Comparison of ENCODE assay signal across 18 cellular contexts in the genomic region with DNA sequence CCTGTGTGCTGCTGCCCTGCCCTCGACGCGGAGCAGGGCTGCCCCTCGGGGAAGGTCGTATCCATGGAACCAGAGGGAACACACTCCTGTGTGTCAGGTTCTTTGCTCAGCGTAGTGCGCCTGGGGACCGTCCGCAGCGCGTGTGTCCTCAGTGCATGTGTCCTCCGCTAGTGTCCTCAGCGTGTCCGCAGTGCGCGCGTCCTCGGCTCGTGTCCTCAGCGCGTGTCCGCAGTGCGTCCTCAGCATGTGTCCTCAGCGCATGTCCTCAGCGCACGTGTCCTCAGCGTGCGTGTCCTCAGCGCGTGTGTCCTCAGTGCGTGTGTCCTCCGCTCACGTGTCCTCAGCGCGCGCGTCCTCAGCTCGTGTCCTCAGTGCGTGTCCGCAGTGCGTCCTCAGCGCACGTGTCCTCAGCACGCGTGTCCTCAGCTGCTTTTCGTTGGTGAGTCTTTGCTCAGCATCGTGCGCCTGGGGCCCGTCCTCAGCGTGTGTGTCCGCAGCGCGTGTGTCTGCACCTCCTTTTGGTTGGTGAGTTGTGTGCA. TPM values are rescaled to one million over a fixed set of nuclear protein-coding genes. Genes with fewer than 3 reads are reported as not detected.
DNase-seq lines count a peak whose midpoint lies in the region; ATAC-seq, FAIRE-seq and TF ChIP-seq lines count a peak whose summit lies in the region.
"Had no signal": no experiment of that assay in that cellular context is flagged by ENCODE, and none has a peak within 500 bp of the region (broad histone marks: within the 10 kb centered on the region; RNA-seq: fewer than 3 reads in every experiment).

No MANE protein-coding gene starts in this region.

- DNase-seq in H9 (no peak), SK-N-MC (ENCODE audit: low read depth, low spot score) (no peak), kidney (peak; percentile 67), urothelium cell line (ENCODE audit: low spot score) (no peak), CD1c-positive myeloid dendritic cell (ENCODE audit: extremely low spot score) (no peak), esophagus muscularis mucosa (ENCODE audit: extremely low spot score) (no peak)
- DNase-seq: BE2C, KG1, NCI-H1092 treated with DMSO at 0.1 percent for 48 hours, NCI-H1694, NCI-H345, NCI-H526 treated with DMSO at 0.1 percent for 48 hours had no signal

- no peak overlapping the region for H2AK5ac ChIP-seq in H9 (ENCODE audit: insufficient read length, low read length)

- no peak overlapping the region for H4K8ac ChIP-seq in H9 (replicated peaks; ENCODE audit: insufficient read length, low read depth, low read length)

- no peak overlapping the region for H3T11ph ChIP-seq in H9 (ENCODE audit: low read length)

- no peaks in the 10 kb centered on the region; a peak in 1 of 5 replicates for H3K9me3 Mint-ChIP-seq in H9

- no peak overlapping the region for H2BK15ac ChIP-seq in H9 (ENCODE audit: low read depth, low read length)

- no peak overlapping the region for H3K9ac ChIP-seq in H9 (ENCODE audit: extremely low read depth, insufficient read length, low read length)
- peak overlapping the region; percentile 48 for H3K9ac ChIP-seq in SK-N-MC (ENCODE audit: insufficient read length)
- no peak overlapping the region for H3K9ac ChIP-seq in kidney (ENCODE audit: low read length in 2 of 2)

- H2BK5ac ChIP-seq in H9 (ENCODE audit: insufficient read length, low read length) = no peak overlapping the region

- H3K18ac ChIP-seq in H9 (ENCODE audit: insufficient read length, low read depth, low read length) = no peak overlapping the region

- TF ChIP-seq CTCF in H9 (conservative IDR thresholded peaks at IDR 0.05) = no peak
- no peak for TF ChIP-seq CTCF in kidney (IDR thresholded peaks at IDR 0.05; ENCODE audit: borderline replicate concordance, extremely low read depth, insufficient read depth)
- no peak for TF ChIP-seq CTCF in esophagus muscularis mucosa (IDR thresholded peaks at IDR 0.05)

- H3K9me3 ChIP-seq in H9 (ENCODE audit: control insufficient read depth, low read depth, low read length) = no peaks in the 10 kb centered on the region
- no peaks in the 10 kb centered on the region for H3K9me3 ChIP-seq in SK-N-MC (ENCODE audit: low read depth, low read length)
- no peaks in the 10 kb centered on the region for H3K9me3 ChIP-seq in kidney (ENCODE audit: control insufficient read depth in 1 of 2, low read length in 2 of 2)
- no peaks in the 10 kb centered on the region for H3K9me3 ChIP-seq in esophagus muscularis mucosa
- H3K9me3 ChIP-seq: BE2C had no signal

- H3K4me3 Mint-ChIP-seq in H9 = no peak overlapping the region

- FAIRE-seq in kidney (lab: Jason Lieb, UNC) = no peak
- FAIRE-seq in urothelium cell line (lab: Jason Lieb, UNC) = peak; percentile 98

- WGBS in H9 (ENCODE audit: extremely low coverage, insufficient read length, low lambda C conversion rate) = no CpG with 5 or more reads among the region's 53 CpGs
- WGBS in esophagus muscularis mucosa = 93% methylated on average over 51 of the region's 53 CpGs

- no peak overlapping the region for H4K5ac ChIP-seq in H9 (ENCODE audit: insufficient read length, low read depth, low read length)

- H3K23me2 ChIP-seq in H9 (ENCODE audit: insufficient read length, low read depth, low read length, poor library complexity, severe bottlenecking) = no peaks in the 10 kb centered on the region

- no peak overlapping the region for H2BK12ac ChIP-seq in H9 (ENCODE audit: insufficient read length, low read depth, low read length)

- no peak overlapping the region for H2AFZ ChIP-seq in H9 (ENCODE audit: low read length)

- no peak overlapping the region; the same call in 1 of the 2 replicates for H3K14ac ChIP-seq in H9 (ENCODE audit: insufficient read depth, low read length)

- no peak overlapping the region for H3K56ac ChIP-seq in H9 (ENCODE audit: insufficient read length, low read depth, low read length)

- no peaks in the 10 kb centered on the region for H3K27me3 Mint-ChIP-seq in H9 (ENCODE audit: low read depth)

- intact Hi-C loops in kidney (cut with DNase I) (no loop called here), esophagus muscularis mucosa (cut with DNase I) (no loop called here)

- H3K27ac ChIP-seq in H9 (ENCODE audit: insufficient read length, low read depth, low read length) (no peak overlapping the region), SK-N-MC (peak overlapping the region; percentile 86; the same call in 1 of the 2 replicates), kidney (ENCODE audit: low read depth in 2 of 2, low read length in 2 of 2) (no peak overlapping the region), esophagus muscularis mucosa (replicated peaks in 1 of 4) (no peak overlapping the region)
- H3K27ac ChIP-seq: HL-60, RWPE1 had no signal

- H3K79me1 ChIP-seq in H9 (ENCODE audit: insufficient read depth, low read depth, low read length, poor library complexity, severe bottlenecking) = no peaks in the 10 kb centered on the region

- H3K27me3 ChIP-seq in H9 (ENCODE audit: insufficient read depth, low read length) (no peaks in the 10 kb centered on the region), esophagus muscularis mucosa (no peaks in the 10 kb centered on the region)
- H3K27me3 ChIP-seq: BE2C had no signal

- no peak for TF ChIP-seq EP300 in esophagus muscularis mucosa (IDR thresholded peaks at IDR 0.05)

- H3K4ac ChIP-seq in H9 (ENCODE audit: low read depth, low read length) = no peak overlapping the region

- H3K4me2 ChIP-seq in H9 (ENCODE audit: insufficient read depth, insufficient read length, low read length) = no peak overlapping the region

- no peak overlapping the region for H2BK120ac ChIP-seq in H9 (ENCODE audit: low read depth, low read length, poor library complexity, severe bottlenecking)

- H3K36me3 ChIP-seq in SK-N-MC (ENCODE audit: insufficient read depth, low read length) (peaks cover 9% of the 10 kb centered on the region; the same call in 1 of the 2 replicates), kidney (ENCODE audit: control insufficient read depth in 1 of 2, insufficient read depth in 2 of 2, low read length in 2 of 2) (peaks cover 4 to 5% of the 10 kb centered on the region in 2 donors), esophagus muscularis mucosa (peaks cover 11 to 63% (median 50%) of the 10 kb centered on the region in 4 donors)

- H4K20me1 ChIP-seq in H9 (ENCODE audit: control insufficient read depth, insufficient read depth, insufficient read length) = no peaks in the 10 kb centered on the region

- H3K23ac ChIP-seq in H9 (ENCODE audit: insufficient read length, low read depth, low read length) = no peak overlapping the region

- no peak overlapping the region for H2BK20ac ChIP-seq in H9 (ENCODE audit: low read depth, low read length, poor library complexity, severe bottlenecking)

- peaks cover 31 to 76% (median 62%) of the 10 kb centered on the region in 3 experiments for H3K36me3 Mint-ChIP-seq in H9 (ENCODE audit: insufficient read depth in 1 of 3, low read depth in 3 of 3)

- H3K4me1 ChIP-seq in H9 (ENCODE audit: insufficient read depth, low read length) = no peaks in the 10 kb centered on the region
- H3K4me1 ChIP-seq in kidney (ENCODE audit: control insufficient read depth in 1 of 2, insufficient read depth in 1 of 2, low read depth in 1 of 2, low read length in 2 of 2) = peaks cover 4 to 5% of the 10 kb centered on the region in 2 donors
- H3K4me1 ChIP-seq in esophagus muscularis mucosa = peaks cover 0 to 13% (median 3%) of the 10 kb centered on the region in 4 donors
- H3K4me1 ChIP-seq: BE2C had no signal

- TF ChIP-seq POLR2A in esophagus muscularis mucosa (IDR thresholded peaks at IDR 0.05; ENCODE audit: low read depth) = no peak

- H4K91ac ChIP-seq in H9 (ENCODE audit: insufficient read length, low read depth, low read length) = no peak overlapping the region

- H3K4me1 Mint-ChIP-seq in H9 = no peaks in the 10 kb centered on the region

- no peak overlapping the region for H3K4me3 ChIP-seq in SK-N-MC
- no peak overlapping the region for H3K4me3 ChIP-seq in kidney (ENCODE audit: low read length in 2 of 2)
- no peak overlapping the region for H3K4me3 ChIP-seq in esophagus muscularis mucosa

- no peak for ATAC-seq in GM18519 (IDR thresholded peaks at IDR 0.05; ENCODE audit: low FRiP score, unreplicated experiment)

- H3K27ac Mint-ChIP-seq in H9 = peak overlapping the region in 2 of 3 experiments; percentile 18 to 37; a peak in 4 of 7 replicates

- H3K79me2 ChIP-seq in H9 (ENCODE audit: insufficient read depth, low read length) = no peaks in the 10 kb centered on the region; the same call in 1 of the 2 replicates

RNA-seq across cellular contexts. Expression of gene ZNF750, which starts 59.2 kb away (rescaled TPM):
- total RNA-seq in H9 (2021) (0.09 TPM in 1 of 2 replicates, not detected in the other), kidney (0.25 TPM), esophagus muscularis mucosa (not detected)
- 0.30 TPM for polyA plus RNA-seq in kidney (ENCODE audit: insufficient read depth, low read depth, low replicate concordance)
- total RNA-seq: Daoy, OCI-LY7 had no signal
- polyA plus RNA-seq: AG04450 had no signal
